ENCODE assay signal across 8 cellular contexts in the genomic region with DNA sequence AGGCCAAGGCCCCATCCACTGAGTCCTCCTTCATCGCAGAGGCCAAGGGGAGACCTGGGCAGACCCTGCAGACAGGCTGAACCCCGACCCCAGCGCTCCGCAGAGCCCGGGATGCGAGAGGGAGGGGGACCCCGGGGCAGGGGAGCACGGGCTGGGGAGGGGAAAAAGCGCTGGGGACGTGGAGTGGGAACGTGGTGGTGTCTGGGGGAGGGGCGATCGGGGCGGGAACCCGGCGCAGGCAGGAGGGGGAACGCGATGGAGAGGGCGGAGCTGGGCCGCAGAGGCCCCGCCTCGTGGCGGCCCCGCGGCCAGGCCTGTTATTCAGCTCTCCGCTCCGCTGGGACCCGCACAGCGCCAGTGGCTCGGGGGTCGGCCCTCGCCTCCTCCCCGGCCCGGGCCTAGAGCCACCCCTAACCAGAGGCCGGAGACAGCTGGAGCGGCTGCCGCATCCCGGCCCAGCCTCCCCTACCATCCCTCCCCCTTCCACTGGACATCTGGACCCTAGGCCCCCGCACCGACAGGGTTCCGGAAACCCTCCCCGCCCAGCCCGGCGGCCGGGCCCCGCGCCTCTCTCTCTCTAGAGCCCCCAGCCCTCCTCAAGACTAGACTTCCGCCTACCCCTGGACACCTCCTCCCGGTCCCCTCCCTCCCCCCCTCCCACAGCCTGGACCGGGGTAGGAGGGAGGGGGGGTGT. TPM values are rescaled to one million over a fixed set of nuclear protein-coding genes. Genes with fewer than 3 reads are reported as not detected.
A peak's percentile ranks its signal among the peaks of the same experiment; 100 is the strongest.
DNase-seq lines count a peak whose midpoint lies in the region; ATAC-seq and TF ChIP-seq lines count a peak whose summit lies in the region.

A gene (plus strand): TSS at position 320 of the 694 bp plus-strand sequence. CDS start 460 bp downstream, outside the sequence.

- peaks cover 75% of the 10 kb centered on the region for H3K27me3 Mint-ChIP-seq in nephron progenitor cell (ENCODE audit: low read depth, poor library complexity)

- H3K27ac Mint-ChIP-seq in nephron progenitor cell = no peak within 1 kb of the TSS

- H3K4me1 ChIP-seq in HEK293 (ENCODE audit: control insufficient read depth, insufficient read depth, low read length) (peaks cover 2% of the 10 kb centered on the region), aorta (ENCODE audit: control insufficient read depth in 1 of 2, insufficient read depth in 2 of 2, low read length in 2 of 2) (no peaks in the 10 kb centered on the region)

- WGBS in aorta, 2 donors = 0 to 1% methylated on average over 15 to 50 of the region's 50 CpGs

- H3K9me3 Mint-ChIP-seq in nephron progenitor cell = no peaks in the 10 kb centered on the region

- POLR2A ChIA-PET in HEK293 (lab: Yijun Ruan, JAX) = interaction anchor here (0.6 to 1.4 kb wide), 8 partner anchors 8 to 304 kb away, joined by 3 to 7 read pairs (median 4); a partner anchor contains a TSS

- peaks cover 55% of the 10 kb centered on the region for H3K36me3 Mint-ChIP-seq in nephron progenitor cell (ENCODE audit: low read depth)

- CTCF ChIA-PET in HEK293 (lab: Yijun Ruan, JAX) = interaction anchor here (1.0 to 2.5 kb wide), 2 partner anchors 28 to 115 kb away, joined by 3 to 9 read pairs; no protein-coding TSS in a partner anchor

- H3K27ac ChIP-seq in HEK293 (ENCODE audit: extremely low read depth, low read depth, low read length) (peak within 1 kb of the TSS; percentile 64; the same call in 1 of the 2 replicates), aorta (ENCODE audit: low read depth in 1 of 2, low read length in 2 of 2) (peak within 1 kb of the TSS; percentile 77 to 87)

- H3K36me3 ChIP-seq in HEK293 (ENCODE audit: control insufficient read depth in 2 of 2, insufficient read depth in 1 of 2, low read length in 2 of 2) = peaks cover 0 to 55% of the 10 kb centered on the region in 2 experiments; a peak in 1 of 3 replicates
- peaks cover 0 to 6% of the 10 kb centered on the region in 2 donors for H3K36me3 ChIP-seq in aorta (ENCODE audit: control insufficient read depth in 1 of 2, insufficient read depth in 2 of 2, low read length in 1 of 2)

- peak; percentile 91 for ATAC-seq in aorta (ENCODE audit: low FRiP score)
- no peak for ATAC-seq in GM21825 (IDR thresholded peaks at IDR 0.05; ENCODE audit: unreplicated experiment)

- TF ChIP-seq CTCF in HEK293 (tag by site-specific recombination; IDR thresholded peaks at IDR 0.05) = 0 out of 2 replicates have a peak, but pooled peaks have one; percentile 22
- TF ChIP-seq CTCF in foreskin fibroblast (IDR thresholded peaks at IDR 0.05; ENCODE audit: low read depth, low read length) = no peak
- TF ChIP-seq CTCF in nephron progenitor cell (IDR thresholded peaks at IDR 0.05) = no peak

- H3K4me1 Mint-ChIP-seq in nephron progenitor cell = peaks cover 24% of the 10 kb centered on the region

- no peaks in the 10 kb centered on the region for H3K27me3 ChIP-seq in aorta (ENCODE audit: control insufficient read depth in 1 of 2, insufficient read depth in 2 of 2, low read length in 1 of 2)

- H3K9me3 ChIP-seq in HEK293 (ENCODE audit: control insufficient read depth, insufficient read depth, low read depth, low read length) = no peaks in the 10 kb centered on the region
- no peaks in the 10 kb centered on the region for H3K9me3 ChIP-seq in aorta (ENCODE audit: control insufficient read depth, low read length)

- peak within 1 kb of the TSS; percentile 82 for H3K4me3 Mint-ChIP-seq in nephron progenitor cell

- intact Hi-C loops in aorta (cut with DNase I) = no loop called here

- H3K4me3 ChIP-seq in HEK293 (ENCODE audit: low read depth, low read length) (peak within 1 kb of the TSS; percentile 63), foreskin fibroblast (ENCODE audit: low read depth in 1 of 2, low read length in 2 of 2) (peak within 1 kb of the TSS; percentile 60 to 62), aorta (ENCODE audit: low read length in 2 of 2) (peak within 1 kb of the TSS; percentile 62 to 86)

- DNase-seq in DMS53 (lab: John Stamatoyannopoulos, UW) (peak; percentile 76), NCI-H748 treated with DMSO at 0.1 percent for 48 hours (lab: John Stamatoyannopoulos, UW) (peak; percentile 54), foreskin fibroblast (peak; percentile 46 to 86), nephron progenitor cell (peak; percentile 83), aorta (peak; percentile 88 to 95)
- peak; percentile 79 for DNase-seq in activated effector memory CD4-positive, alpha-beta T cell treated with anti-CD3 and anti-CD28 coated beads, Interleukin-2, amount 50 U/mL, for 16 hours

TF ChIP-seq in HEK293, 187 proteins besides CTCF, POLR2A, EP300 and RAD21 (continues in another document):
- TF ChIP-seq, protein P1, sequence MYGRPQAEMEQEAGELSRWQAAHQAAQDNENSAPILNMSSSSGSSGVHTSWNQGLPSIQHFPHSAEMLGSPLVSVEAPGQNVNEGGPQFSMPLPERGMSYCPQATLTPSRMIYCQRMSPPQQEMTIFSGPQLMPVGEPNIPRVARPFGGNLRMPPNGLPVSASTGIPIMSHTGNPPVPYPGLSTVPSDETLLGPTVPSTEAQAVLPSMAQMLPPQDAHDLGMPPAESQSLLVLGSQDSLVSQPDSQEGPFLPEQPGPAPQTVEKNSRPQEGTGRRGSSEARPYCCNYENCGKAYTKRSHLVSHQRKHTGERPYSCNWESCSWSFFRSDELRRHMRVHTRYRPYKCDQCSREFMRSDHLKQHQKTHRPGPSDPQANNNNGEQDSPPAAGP (tag by site-specific recombination; IDR thresholded peaks at IDR 0.05) = peak; percentile 89
- TF ChIP-seq, protein P2, sequence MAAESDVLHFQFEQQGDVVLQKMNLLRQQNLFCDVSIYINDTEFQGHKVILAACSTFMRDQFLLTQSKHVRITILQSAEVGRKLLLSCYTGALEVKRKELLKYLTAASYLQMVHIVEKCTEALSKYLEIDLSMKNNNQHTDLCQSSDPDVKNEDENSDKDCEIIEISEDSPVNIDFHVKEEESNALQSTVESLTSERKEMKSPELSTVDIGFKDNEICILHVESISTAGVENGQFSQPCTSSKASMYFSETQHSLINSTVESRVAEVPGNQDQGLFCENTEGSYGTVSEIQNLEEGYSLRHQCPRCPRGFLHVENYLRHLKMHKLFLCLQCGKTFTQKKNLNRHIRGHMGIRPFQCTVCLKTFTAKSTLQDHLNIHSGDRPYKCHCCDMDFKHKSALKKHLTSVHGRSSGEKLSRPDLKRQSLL (tag by site-specific recombination; IDR thresholded peaks at IDR 0.05) = peak; percentile 26; the same call in 1 of the 2 replicates
- TF ChIP-seq ZNF701 (tag by site-specific recombination; IDR thresholded peaks at IDR 0.05) (no peak), ZNF514 (tag by site-specific recombination; IDR thresholded peaks at IDR 0.05) (no peak), ZNF335 (tag by site-specific recombination; conservative IDR thresholded peaks at IDR 0.05) (peak; percentile 85), GLI4 (tag by site-specific recombination; IDR thresholded peaks at IDR 0.05) (no peak), ZBTB48 (tag by site-specific recombination; IDR thresholded peaks at IDR 0.05) (peak; percentile 48), OVOL3 (tag by site-specific recombination; IDR thresholded peaks at IDR 0.05) (0 out of 2 replicates have a peak, but pooled peaks have one; percentile 43), ZNF624 (tag by site-specific recombination; IDR thresholded peaks at IDR 0.05) (no peak), KLF8 (tag by site-specific recombination; IDR thresholded peaks at IDR 0.05) (peak; percentile 48; the same call in 1 of the 2 replicates)
- TF ChIP-seq, protein P3, sequence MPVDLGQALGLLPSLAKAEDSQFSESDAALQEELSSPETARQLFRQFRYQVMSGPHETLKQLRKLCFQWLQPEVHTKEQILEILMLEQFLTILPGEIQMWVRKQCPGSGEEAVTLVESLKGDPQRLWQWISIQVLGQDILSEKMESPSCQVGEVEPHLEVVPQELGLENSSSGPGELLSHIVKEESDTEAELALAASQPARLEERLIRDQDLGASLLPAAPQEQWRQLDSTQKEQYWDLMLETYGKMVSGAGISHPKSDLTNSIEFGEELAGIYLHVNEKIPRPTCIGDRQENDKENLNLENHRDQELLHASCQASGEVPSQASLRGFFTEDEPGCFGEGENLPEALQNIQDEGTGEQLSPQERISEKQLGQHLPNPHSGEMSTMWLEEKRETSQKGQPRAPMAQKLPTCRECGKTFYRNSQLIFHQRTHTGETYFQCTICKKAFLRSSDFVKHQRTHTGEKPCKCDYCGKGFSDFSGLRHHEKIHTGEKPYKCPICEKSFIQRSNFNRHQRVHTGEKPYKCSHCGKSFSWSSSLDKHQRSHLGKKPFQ (tag by site-specific recombination; IDR thresholded peaks at IDR 0.05) = peak; percentile 14
- TF ChIP-seq, protein P4, sequence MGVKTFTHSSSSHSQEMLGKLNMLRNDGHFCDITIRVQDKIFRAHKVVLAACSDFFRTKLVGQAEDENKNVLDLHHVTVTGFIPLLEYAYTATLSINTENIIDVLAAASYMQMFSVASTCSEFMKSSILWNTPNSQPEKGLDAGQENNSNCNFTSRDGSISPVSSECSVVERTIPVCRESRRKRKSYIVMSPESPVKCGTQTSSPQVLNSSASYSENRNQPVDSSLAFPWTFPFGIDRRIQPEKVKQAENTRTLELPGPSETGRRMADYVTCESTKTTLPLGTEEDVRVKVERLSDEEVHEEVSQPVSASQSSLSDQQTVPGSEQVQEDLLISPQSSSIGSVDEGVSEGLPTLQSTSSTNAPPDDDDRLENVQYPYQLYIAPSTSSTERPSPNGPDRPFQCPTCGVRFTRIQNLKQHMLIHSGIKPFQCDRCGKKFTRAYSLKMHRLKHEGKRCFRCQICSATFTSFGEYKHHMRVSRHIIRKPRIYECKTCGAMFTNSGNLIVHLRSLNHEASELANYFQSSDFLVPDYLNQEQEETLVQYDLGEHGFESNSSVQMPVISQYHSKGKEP (tag by site-specific recombination; IDR thresholded peaks at IDR 0.05) = no peak
- TF ChIP-seq, protein P5, sequence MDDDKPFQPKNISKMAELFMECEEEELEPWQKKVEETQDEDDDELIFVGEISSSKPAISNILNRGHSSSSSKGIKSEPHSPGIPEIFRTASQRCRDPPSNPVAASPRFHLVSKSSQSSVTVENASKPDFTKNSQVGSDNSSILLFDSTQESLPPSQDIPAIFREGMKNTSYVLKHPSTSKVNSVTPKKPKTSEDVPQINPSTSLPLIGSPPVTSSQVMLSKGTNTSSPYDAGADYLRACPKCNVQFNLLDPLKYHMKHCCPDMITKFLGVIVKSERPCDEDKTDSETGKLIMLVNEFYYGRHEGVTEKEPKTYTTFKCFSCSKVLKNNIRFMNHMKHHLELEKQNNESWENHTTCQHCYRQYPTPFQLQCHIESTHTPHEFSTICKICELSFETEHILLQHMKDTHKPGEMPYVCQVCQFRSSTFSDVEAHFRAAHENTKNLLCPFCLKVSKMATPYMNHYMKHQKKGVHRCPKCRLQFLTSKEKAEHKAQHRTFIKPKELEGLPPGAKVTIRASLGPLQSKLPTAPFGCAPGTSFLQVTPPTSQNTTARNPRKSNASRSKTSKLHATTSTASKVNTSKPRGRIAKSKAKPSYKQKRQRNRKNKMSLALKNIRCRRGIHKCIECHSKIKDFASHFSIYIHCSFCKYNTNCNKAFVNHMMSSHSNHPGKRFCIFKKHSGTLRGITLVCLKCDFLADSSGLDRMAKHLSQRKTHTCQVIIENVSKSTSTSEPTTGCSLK (tag by site-specific recombination; IDR thresholded peaks at IDR 0.05) = no peak

RNA-seq across cellular contexts. Expression of the gene that starts here (rescaled TPM):
- total RNA-seq in aorta = 10 to 100 TPM; 72.0 to 73.0 TPM
- polyA plus RNA-seq in aorta = 100 to 1,000 TPM in 1 of 2 donors, 10 to 100 TPM in 1; 65.6 to 253 TPM
